In genomic region chr2:121408641-121409040, GRCh38 we compare ENCODE assay signal across 23 cellular contexts.
DNase-seq lines count a peak whose midpoint lies in the region; ATAC-seq and TF ChIP-seq lines count a peak whose summit lies in the region.
"Had no signal": no experiment of that assay in that cellular context is flagged by ENCODE, and none has a peak within 500 bp of the region (broad histone marks: within the 10 kb centered on the region; RNA-seq: fewer than 3 reads in every experiment).

No MANE protein-coding gene starts in this region.

- no peaks in the 10 kb centered on the region for H3K9me3 Mint-ChIP-seq in stimulated activated naive CD8-positive, alpha-beta T cell treated with anti-CD3 and anti-CD28 coated beads, Interleukin-15, Interleukin-2, amounts not matched to agents 100 ng/mL and 50 ng/mL, for 24 hours
- H3K9me3 Mint-ChIP-seq: activated T-helper 1 cell treated with anti-CD3 and anti-CD28 coated beads, Interleukin-12 subunit alpha, Interleukin-12 subunit beta, Interleukin-2, Interleukin-4 antibody, amounts not matched to agents 30 ng/mL and 10 ng/mL and 1 ng/mL, durations not matched to agents 14 hours and 24 hours and 36 hours; stimulated activated effector memory CD8-positive, alpha-beta T cell treated with anti-CD3 and anti-CD28 coated beads, Interleukin-12 subunit alpha, Interleukin-12 subunit beta, amount 100 ng/mL, for 72 hours had no signal

- H3K4me1 Mint-ChIP-seq in stimulated activated naive CD8-positive, alpha-beta T cell treated with anti-CD3 and anti-CD28 coated beads, Interleukin-15, Interleukin-2, amounts not matched to agents 100 ng/mL and 50 ng/mL, for 24 hours (ENCODE audit: low read depth): no peaks in the 10 kb centered on the region
- H3K4me1 Mint-ChIP-seq: activated CD4-positive, alpha-beta T cell treated with anti-CD3 and anti-CD28 coated beads for 36 hours; stimulated activated effector memory CD8-positive, alpha-beta T cell treated with anti-CD3 and anti-CD28 coated beads, Interleukin-12 subunit alpha, Interleukin-12 subunit beta, amount 100 ng/mL, for 72 hours had no signal

- TF ChIP-seq CTCF in fibroblast of the aortic adventitia (IDR thresholded peaks at IDR 0.05; ENCODE audit: insufficient read depth, low read length): no peak

- ATAC-seq in stimulated activated naive CD8-positive, alpha-beta T cell treated with anti-CD3 and anti-CD28 coated beads, Interleukin-15, Interleukin-2, amounts not matched to agents 100 U/mL and 50 U/mL, for 24 hours: no peak
- no peak for ATAC-seq in GM18519 (IDR thresholded peaks at IDR 0.05; ENCODE audit: low FRiP score, unreplicated experiment)
- ATAC-seq: activated CD4-positive, alpha-beta T cell treated with anti-CD3 and anti-CD28 coated beads for 36 hours; stimulated activated effector memory CD8-positive, alpha-beta T cell treated with anti-CD3 and anti-CD28 coated beads, Interleukin-12 subunit alpha, Interleukin-12 subunit beta, amount 100 ng/mL, for 72 hours had no signal

- no peak overlapping the region for H3K4me3 Mint-ChIP-seq in stimulated activated naive CD8-positive, alpha-beta T cell treated with anti-CD3 and anti-CD28 coated beads, Interleukin-15, Interleukin-2, amounts not matched to agents 100 ng/mL and 50 ng/mL, for 24 hours
- H3K4me3 Mint-ChIP-seq: activated CD4-positive, alpha-beta T cell treated with anti-CD3 and anti-CD28 coated beads for 36 hours; activated T-helper 1 cell treated with anti-CD3 and anti-CD28 coated beads, Interleukin-12 subunit alpha, Interleukin-12 subunit beta, Interleukin-2, Interleukin-4 antibody, amounts not matched to agents 30 ng/mL and 10 ng/mL and 1 ng/mL, durations not matched to agents 14 hours and 24 hours and 36 hours; stimulated activated effector memory CD8-positive, alpha-beta T cell treated with anti-CD3 and anti-CD28 coated beads, Interleukin-12 subunit alpha, Interleukin-12 subunit beta, amount 100 ng/mL, for 72 hours had no signal

- H3K27ac Mint-ChIP-seq in stimulated activated naive CD8-positive, alpha-beta T cell treated with anti-CD3 and anti-CD28 coated beads, Interleukin-15, Interleukin-2, amounts not matched to agents 100 ng/mL and 50 ng/mL, for 24 hours: peak overlapping the region; percentile 49
- H3K27ac Mint-ChIP-seq: activated T-helper 1 cell treated with anti-CD3 and anti-CD28 coated beads, Interleukin-12 subunit alpha, Interleukin-12 subunit beta, Interleukin-2, Interleukin-4 antibody, amounts not matched to agents 30 ng/mL and 10 ng/mL and 1 ng/mL, durations not matched to agents 14 hours and 24 hours and 36 hours had no signal

- no peak overlapping the region for H3K4me3 ChIP-seq in fibroblast of the aortic adventitia (ENCODE audit: low read depth, low read length)
- H3K4me3 ChIP-seq: BLaER1, esophagus squamous epithelium, thoracic aorta, uterus had no signal

- peaks cover 38% of the 10 kb centered on the region for H3K36me3 Mint-ChIP-seq in stimulated activated naive CD8-positive, alpha-beta T cell treated with anti-CD3 and anti-CD28 coated beads, Interleukin-15, Interleukin-2, amounts not matched to agents 100 ng/mL and 50 ng/mL, for 24 hours (ENCODE audit: low read depth)

- no peaks in the 10 kb centered on the region for H3K27me3 Mint-ChIP-seq in stimulated activated naive CD8-positive, alpha-beta T cell treated with anti-CD3 and anti-CD28 coated beads, Interleukin-15, Interleukin-2, amounts not matched to agents 100 ng/mL and 50 ng/mL, for 24 hours
- H3K27me3 Mint-ChIP-seq: activated CD4-positive, alpha-beta T cell treated with anti-CD3 and anti-CD28 coated beads for 36 hours had no signal

- no peak for DNase-seq in stimulated activated naive CD8-positive, alpha-beta T cell treated with anti-CD3 and anti-CD28 coated beads, Interleukin-15, Interleukin-2, amounts not matched to agents 100 U/mL and 50 U/mL, for 24 hours
- DNase-seq in brain pericyte (ENCODE audit: low read depth, low spot score) (peak; percentile 26), fibroblast of the aortic adventitia (ENCODE audit: low read depth) (peak; percentile 34), T-helper 1 cell (no peak), NCI-H1930 (lab: John Stamatoyannopoulos, UW) (no peak)
- DNase-seq in activated CD4-positive, CD25-positive, alpha-beta regulatory T cell (lab: John Stamatoyannopoulos, UW): no peak
- DNase-seq: activated CD4-positive, alpha-beta T cell treated with anti-CD3 and anti-CD28 coated beads for 36 hours; activated naive CD4-positive, alpha-beta T cell treated with anti-CD3 and anti-CD28 coated beads, Interleukin-2, amount 50 U/mL, for 16 hours; effector memory CD4-positive, alpha-beta T cell; esophagus squamous epithelium; NCI-H1092; NCI-H2029 treated with DMSO at 0.1 percent for 48 hours; NCI-H2227 treated with DMSO at 0.1 percent for 48 hours; NCI-H69; stimulated activated CD4-positive, alpha-beta T cell treated with anti-CD3 and anti-CD28 coated beads, Interleukin-2, amount 100 ng/mL, for 48 hours; T-helper 2 cell; uterus had no signal

Comparison
In these comparisons a context has a peak if more than half of its experiments do, and no peak if none do; other contexts are left out.
1. DNase-seq: peak in brain pericyte (single experiment) and fibroblast of the aortic adventitia (single experiment); none in stimulated activated naive CD8-positive, alpha-beta T cell treated with anti-CD3 and anti-CD28 coated beads, Interleukin-15, Interleukin-2, amounts not matched to agents 100 U/mL and 50 U/mL, for 24 hours (single experiment), T-helper 1 cell (0 of 5), activated CD4-positive, CD25-positive, alpha-beta regulatory T cell (0 of 4) and NCI-H1930 (0 of 2).